In the genomic region with DNA sequence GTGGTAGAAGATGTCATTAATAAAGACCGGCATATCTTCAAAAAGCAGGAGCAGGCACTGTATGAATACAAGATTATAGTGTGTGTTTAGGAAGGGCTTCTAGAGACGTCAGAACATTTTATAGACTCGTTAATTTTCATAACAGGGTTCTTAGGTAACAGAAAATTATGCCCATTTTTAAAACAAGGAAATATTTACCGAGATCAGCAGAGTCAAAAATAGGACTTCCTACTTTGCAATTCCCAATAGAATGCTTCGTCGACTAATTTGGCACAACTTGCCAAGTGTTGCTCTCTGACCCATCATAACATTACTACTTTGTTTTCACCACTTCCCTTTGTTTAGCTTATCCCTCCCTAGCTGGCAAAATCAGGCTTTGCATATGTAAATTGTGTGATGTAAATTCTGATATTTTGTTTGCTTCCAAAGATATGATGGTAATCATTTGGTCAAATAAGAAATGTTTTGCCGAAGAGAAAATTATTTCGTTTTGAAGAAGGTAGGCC, we compare ENCODE assay signal across 8 cellular contexts. TPM values are rescaled to one million over a fixed set of nuclear protein-coding genes. Genes with fewer than 3 reads are reported as not detected.
DNase-seq lines count a peak whose midpoint lies in the region; ATAC-seq and TF ChIP-seq lines count a peak whose summit lies in the region.

No MANE protein-coding gene starts in this region.

- H3K9ac ChIP-seq in iPS-18a (ENCODE audit: low read length), result peak overlapping the region; percentile 65

- H3K9me3 Mint-ChIP-seq in activated naive CD8-positive, alpha-beta T cell treated with anti-CD3 and anti-CD28 coated beads, Interleukin-2, amount 10 ng/mL, durations not matched to agents 7 days and 5 days, result peaks cover 8% of the 10 kb centered on the region
- no peaks in the 10 kb centered on the region for H3K9me3 Mint-ChIP-seq in stimulated activated memory B cell treated with anti-CD40 and anti-IgM and Interleukin-4, amounts not matched to agents 10 μg/mL and 1 μg/mL and 100 μg/mL, for 72 hours

- peaks cover 33% of the 10 kb centered on the region for H3K4me1 Mint-ChIP-seq in activated naive CD8-positive, alpha-beta T cell treated with anti-CD3 and anti-CD28 coated beads, Interleukin-2, amount 10 ng/mL, durations not matched to agents 7 days and 5 days
- peaks cover 42% of the 10 kb centered on the region for H3K4me1 Mint-ChIP-seq in stimulated activated memory B cell treated with anti-CD40 and anti-IgM and Interleukin-4, amounts not matched to agents 10 μg/mL and 1 μg/mL and 100 μg/mL, for 72 hours

- POLR2A ChIA-PET in AG04450 (lab: Yijun Ruan, JAX), result no interaction called here
- POLR2A ChIA-PET in activated naive CD8-positive, alpha-beta T cell treated with anti-CD3 and anti-CD28 coated beads, Interleukin-2, amount 10 ng/mL, durations not matched to agents 7 days and 5 days (lab: Charles Lee), result interaction anchor here (0.6 to 4.6 kb wide), 9 partner anchors 25 to 384 kb away, joined by 3 to 47 read pairs (median 7); partner anchors contain the start of genes NOL7 and TBC1D7

- H3K27me3 ChIP-seq in AG04450 (ENCODE audit: control insufficient read depth, insufficient read depth, low read length) (no peaks in the 10 kb centered on the region), iPS-18a (ENCODE audit: control insufficient read depth, insufficient read depth, low read length) (no peaks in the 10 kb centered on the region)

- H3K27ac Mint-ChIP-seq in activated naive CD8-positive, alpha-beta T cell treated with anti-CD3 and anti-CD28 coated beads, Interleukin-2, amount 10 ng/mL, durations not matched to agents 7 days and 5 days, result peak overlapping the region; percentile 97
- peak overlapping the region; percentile 96 for H3K27ac Mint-ChIP-seq in stimulated activated memory B cell treated with anti-CD40 and anti-IgM and Interleukin-4, amounts not matched to agents 10 μg/mL and 1 μg/mL and 100 μg/mL, for 72 hours

- peaks cover 16% of the 10 kb centered on the region for H3K36me3 Mint-ChIP-seq in activated naive CD8-positive, alpha-beta T cell treated with anti-CD3 and anti-CD28 coated beads, Interleukin-2, amount 10 ng/mL, durations not matched to agents 7 days and 5 days
- H3K36me3 Mint-ChIP-seq in stimulated activated memory B cell treated with anti-CD40 and anti-IgM and Interleukin-4, amounts not matched to agents 10 μg/mL and 1 μg/mL and 100 μg/mL, for 72 hours, result no peaks in the 10 kb centered on the region

- H3K9me3 ChIP-seq in AG04450 (ENCODE audit: control insufficient read depth, insufficient read depth, low read length) (peaks cover 7% of the 10 kb centered on the region), iPS-18a (ENCODE audit: control insufficient read depth, low read depth, low read length) (no peaks in the 10 kb centered on the region)

- CTCF ChIA-PET in AG04450 (lab: Charles Lee), result no interaction called here

- TF ChIP-seq CTCF in AG04450 (IDR thresholded peaks at IDR 0.05; ENCODE audit: low read depth, low read length) (no peak), HFF-Myc (IDR thresholded peaks at IDR 0.05; ENCODE audit: low read depth, low read length, missing control alignments) (no peak)

- peak overlapping the region; percentile 93 for H3K4me3 Mint-ChIP-seq in activated naive CD8-positive, alpha-beta T cell treated with anti-CD3 and anti-CD28 coated beads, Interleukin-2, amount 10 ng/mL, durations not matched to agents 7 days and 5 days
- peak overlapping the region; percentile 91 for H3K4me3 Mint-ChIP-seq in stimulated activated memory B cell treated with anti-CD40 and anti-IgM and Interleukin-4, amounts not matched to agents 10 μg/mL and 1 μg/mL and 100 μg/mL, for 72 hours

- DNase-seq in AG04450 (ENCODE audit: low read depth, low spot score) (no peak), HFF-Myc (ENCODE audit: extremely low read depth, low read depth) (no peak), cerebellum (ENCODE audit: low spot score) (no peak), NCI-H2196 treated with DMSO at 0.1 percent for 48 hours (lab: John Stamatoyannopoulos, UW; ENCODE audit: unreplicated experiment) (no peak), activated gamma-delta T cell (lab: John Stamatoyannopoulos, UW) (no peak)
- DNase-seq in activated naive CD8-positive, alpha-beta T cell treated with anti-CD3 and anti-CD28 coated beads, Interleukin-2, amount 10 ng/mL, durations not matched to agents 7 days and 5 days, result no peak

- H3K4me3 ChIP-seq in AG04450 (ENCODE audit: low read depth, low read length) (peak overlapping the region; percentile 67), HFF-Myc (replicated peaks; ENCODE audit: low read depth, low read length) (peak overlapping the region; percentile 58), iPS-18a (ENCODE audit: low read length) (peak overlapping the region; percentile 66)

- no peaks in the 10 kb centered on the region for H3K36me3 ChIP-seq in iPS-18a (ENCODE audit: control insufficient read depth, low read depth, low read length)

- no peaks in the 10 kb centered on the region for H3K27me3 Mint-ChIP-seq in activated naive CD8-positive, alpha-beta T cell treated with anti-CD3 and anti-CD28 coated beads, Interleukin-2, amount 10 ng/mL, durations not matched to agents 7 days and 5 days
- H3K27me3 Mint-ChIP-seq in stimulated activated memory B cell treated with anti-CD40 and anti-IgM and Interleukin-4, amounts not matched to agents 10 μg/mL and 1 μg/mL and 100 μg/mL, for 72 hours, result no peaks in the 10 kb centered on the region

- peaks cover 20% of the 10 kb centered on the region for H3K4me1 ChIP-seq in iPS-18a (ENCODE audit: control insufficient read depth, low read depth, low read length)

- H3K27ac ChIP-seq in AG04450 (ENCODE audit: low read depth, low read length), result peak overlapping the region; percentile 75
- H3K27ac ChIP-seq in iPS-18a (ENCODE audit: low read length), result no peak overlapping the region

- ATAC-seq in activated naive CD8-positive, alpha-beta T cell treated with anti-CD3 and anti-CD28 coated beads, Interleukin-2, amount 10 ng/mL, durations not matched to agents 7 days and 5 days (ENCODE audit: low read depth), result no peak
- ATAC-seq in stimulated activated memory B cell treated with anti-CD40 and anti-IgM and Interleukin-4, amounts not matched to agents 10 μg/mL and 1 μg/mL and 100 μg/mL, for 72 hours, result no peak

RNA-seq across cellular contexts. Expression of gene RANBP9, which starts 0.9 kb away (rescaled TPM):
- 37.7 and 38.2 TPM in 2 replicates for polyA plus RNA-seq in AG04450 (2011; rRNA removed)
- 25.0 and 38.6 TPM in 2 replicates for polyA minus RNA-seq in AG04450 (2011; rRNA and poly(A)+ RNA removed)
- 10 to 100 TPM; 55.3 to 56.3 TPM for total RNA-seq in activated naive CD8-positive, alpha-beta T cell treated with anti-CD3 and anti-CD28 coated beads, Interleukin-2, amount 10 ng/mL, durations not matched to agents 7 days and 5 days
- 46.8 TPM for total RNA-seq in cerebellum
